Comparison of ENCODE assay signal across 21 cellular contexts in the genomic region with DNA sequence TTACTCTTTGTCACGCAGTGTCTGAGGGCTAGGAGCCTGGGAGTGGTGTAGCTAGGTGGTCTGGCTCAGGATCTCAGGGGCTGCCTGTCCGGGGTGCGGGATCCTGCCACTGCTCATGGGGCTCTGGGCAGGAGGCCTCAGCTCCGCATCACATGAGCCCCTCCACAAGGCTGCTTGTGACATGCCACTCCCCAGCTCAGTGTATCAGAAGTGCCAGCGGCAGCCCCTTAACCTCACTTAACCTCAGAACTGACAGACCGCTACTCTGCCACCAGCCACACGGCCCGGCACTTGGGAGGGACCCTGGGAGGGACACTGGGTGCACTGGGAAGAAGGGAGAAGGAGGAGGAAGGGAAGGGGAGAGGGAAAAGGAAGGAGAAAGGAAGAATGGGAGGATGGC.
DNase-seq lines count a peak whose midpoint lies in the region; ATAC-seq and TF ChIP-seq lines count a peak whose summit lies in the region.
"Had no signal": no experiment of that assay in that cellular context is flagged by ENCODE, and none has a peak within 500 bp of the region (broad histone marks: within the 10 kb centered on the region; RNA-seq: fewer than 3 reads in every experiment).

No MANE protein-coding gene starts in this region.

- TF ChIP-seq POLR2A in heart left ventricle (IDR thresholded peaks at IDR 0.05): no peak

- H3K18ac ChIP-seq in neuronal stem cell (ENCODE audit: low read length): peak overlapping the region; percentile 32

- H3K4me1 Mint-ChIP-seq in endodermal cell: no peaks in the 10 kb centered on the region
- H3K4me1 Mint-ChIP-seq: CD4-positive, CD25-positive, alpha-beta regulatory T cell; CD8-positive, alpha-beta memory T cell had no signal

- H3K4me1 ChIP-seq in right cardiac atrium (ENCODE audit: control insufficient read depth, insufficient read depth, low read length) (no peaks in the 10 kb centered on the region), neuronal stem cell (ENCODE audit: control insufficient read depth in 2 of 2, insufficient read depth in 1 of 2, low read depth in 1 of 2, low read length in 2 of 2) (peaks cover 4 to 6% of the 10 kb centered on the region in 2 donors), heart left ventricle (no peaks in the 10 kb centered on the region), endodermal cell (ENCODE audit: control insufficient read depth, insufficient read depth, low read length) (no peaks in the 10 kb centered on the region)
- H3K4me1 ChIP-seq: A549, HAP-1 had no signal

- H3K4me3 ChIP-seq in right cardiac atrium (ENCODE audit: low read length) (no peak overlapping the region), WERI-Rb-1 (ENCODE audit: low read depth, low read length) (no peak overlapping the region), neuronal stem cell (ENCODE audit: low read length in 2 of 2) (no peak overlapping the region), heart left ventricle (no peak overlapping the region), endodermal cell (ENCODE audit: low read length) (no peak overlapping the region)
- H3K4me3 ChIP-seq: A549, GM12878, HAP-1 had no signal

- H2BK120ac ChIP-seq in neuronal stem cell (ENCODE audit: low read depth, low read length): no peak overlapping the region

- H3K27ac ChIP-seq in right cardiac atrium (ENCODE audit: low read length) (no peak overlapping the region), WERI-Rb-1 (no peak overlapping the region; the same call in 1 of the 2 replicates), neuronal stem cell (replicated peaks; ENCODE audit: low read length) (no peak overlapping the region), heart left ventricle (no peak overlapping the region), endodermal cell (ENCODE audit: low read depth, low read length) (no peak overlapping the region)
- H3K27ac ChIP-seq: 22Rv1, A549, HL-60 had no signal

- H2BK15ac ChIP-seq in neuronal stem cell (ENCODE audit: low read length): no peak overlapping the region

- no peaks in the 10 kb centered on the region for H3K9me3 ChIP-seq in right cardiac atrium (ENCODE audit: control insufficient read depth, low read length)
- H3K9me3 ChIP-seq in WERI-Rb-1 (ENCODE audit: severe bottlenecking): no peaks in the 10 kb centered on the region
- H3K9me3 ChIP-seq in neuronal stem cell (replicated peaks in 1 of 2; ENCODE audit: control insufficient read depth in 2 of 2, insufficient read depth in 1 of 2, low read depth in 1 of 2, low read length in 2 of 2): no peaks in the 10 kb centered on the region
- no peaks in the 10 kb centered on the region for H3K9me3 ChIP-seq in heart left ventricle
- H3K9me3 ChIP-seq in endodermal cell (ENCODE audit: control insufficient read depth, low read length): no peaks in the 10 kb centered on the region
- H3K9me3 ChIP-seq: A549, HAP-1 had no signal

- no peak overlapping the region for H2AK5ac ChIP-seq in neuronal stem cell (ENCODE audit: low read depth, low read length)

- H3K9ac ChIP-seq in neuronal stem cell (ENCODE audit: low read depth, low read length, poor library complexity): no peak overlapping the region
- no peak overlapping the region for H3K9ac ChIP-seq in endodermal cell (ENCODE audit: extremely low read depth, low read length, poor library complexity, severe bottlenecking)

- intact Hi-C loops in right cardiac atrium (cut with DNase I): no loop called here
- intact Hi-C loops in left cardiac atrium (cut with DNase I): no loop called here
- intact Hi-C loops in heart left ventricle (cut with DNase I): no loop called here

- H4K91ac ChIP-seq in neuronal stem cell (ENCODE audit: low read depth, low read length, poor library complexity): no peak overlapping the region

- H3K9me3 Mint-ChIP-seq in endodermal cell: no peaks in the 10 kb centered on the region
- H3K9me3 Mint-ChIP-seq: CD4-positive, CD25-positive, alpha-beta regulatory T cell; CD8-positive, alpha-beta memory T cell had no signal

- H3K79me1 ChIP-seq in neuronal stem cell (ENCODE audit: low read depth, low read length): no peaks in the 10 kb centered on the region

- no peak overlapping the region for H3K4me2 ChIP-seq in neuronal stem cell (ENCODE audit: insufficient read depth, low read length, poor library complexity, severe bottlenecking)
- H3K4me2 ChIP-seq: A549 had no signal

- peak in 2 of 3 donors; percentile 32 to 39 for DNase-seq in right cardiac atrium
- DNase-seq in left cardiac atrium: no peak
- DNase-seq in WERI-Rb-1: peak; percentile 26
- DNase-seq in neuronal stem cell (ENCODE audit: low spot score): no peak
- no peak for DNase-seq in heart left ventricle
- DNase-seq in endodermal cell: no peak
- DNase-seq in NCI-H345 treated with DMSO at 0.1 percent for 48 hours (lab: John Stamatoyannopoulos, UW; ENCODE audit: unreplicated experiment): no peak
- DNase-seq: AML-193; C1 segment of cervical spinal cord; CD4-positive, CD25-positive, alpha-beta regulatory T cell; CD8-positive, alpha-beta memory T cell; COR-L47; DMS 273 treated with DMSO at 0.1 percent for 48 hours; DMS53; DND-41; EL had no signal

- H2BK5ac ChIP-seq in neuronal stem cell (ENCODE audit: low read length): no peak overlapping the region

- H3K4ac ChIP-seq in neuronal stem cell (ENCODE audit: low read length): no peak overlapping the region

- H3K27ac Mint-ChIP-seq in endodermal cell: no peak overlapping the region
- H3K27ac Mint-ChIP-seq: CD4-positive, CD25-positive, alpha-beta regulatory T cell had no signal

- H3K36me3 Mint-ChIP-seq in endodermal cell (ENCODE audit: low read depth): peaks cover 3% of the 10 kb centered on the region
- H3K36me3 Mint-ChIP-seq: CD4-positive, CD25-positive, alpha-beta regulatory T cell; CD8-positive, alpha-beta memory T cell had no signal

- no peak overlapping the region for H3K14ac ChIP-seq in neuronal stem cell (ENCODE audit: low read length)

- H3K36me3 ChIP-seq in WERI-Rb-1: no peaks in the 10 kb centered on the region
- no peaks in the 10 kb centered on the region for H3K36me3 ChIP-seq in neuronal stem cell (replicated peaks in 1 of 2; ENCODE audit: control insufficient read depth in 2 of 2, insufficient read depth in 2 of 2, low read length in 2 of 2)
- peaks cover 0 to 20% (median 5%) of the 10 kb centered on the region in 9 donors for H3K36me3 ChIP-seq in heart left ventricle
- H3K36me3 ChIP-seq in endodermal cell (ENCODE audit: control insufficient read depth, insufficient read depth, low read length): no peaks in the 10 kb centered on the region
- H3K36me3 ChIP-seq: HAP-1 had no signal

- ATAC-seq in right cardiac atrium: no peak
- ATAC-seq in left cardiac atrium: no peak
- ATAC-seq in heart left ventricle: no peak
- ATAC-seq: A549, GM12878 had no signal

- H2AFZ ChIP-seq in neuronal stem cell (ENCODE audit: low read length): no peak overlapping the region

- TF ChIP-seq CTCF in WERI-Rb-1 (IDR thresholded peaks at IDR 0.05; ENCODE audit: low read depth, low read length): no peak
- TF ChIP-seq CTCF in heart left ventricle (IDR thresholded peaks at IDR 0.05): no peak
- TF ChIP-seq CTCF in endodermal cell (conservative IDR thresholded peaks at IDR 0.05): no peak

- H2BK12ac ChIP-seq in neuronal stem cell (ENCODE audit: low read length): no peak overlapping the region

- no peaks in the 10 kb centered on the region for H3K27me3 ChIP-seq in right cardiac atrium (ENCODE audit: control insufficient read depth, insufficient read depth)
- H3K27me3 ChIP-seq in WERI-Rb-1 (ENCODE audit: insufficient read depth, low read depth, severe bottlenecking): no peaks in the 10 kb centered on the region
- peaks cover 0 to 3% (median 0%) of the 10 kb centered on the region in 3 experiments for H3K27me3 ChIP-seq in neuronal stem cell (ENCODE audit: control insufficient read depth in 3 of 3, insufficient read depth in 3 of 3, low read depth in 1 of 3, low read length in 3 of 3)
- H3K27me3 ChIP-seq in heart left ventricle: no peaks in the 10 kb centered on the region
- H3K27me3 ChIP-seq in endodermal cell (ENCODE audit: control insufficient read depth, insufficient read depth, low read length, poor library complexity, severe bottlenecking): no peaks in the 10 kb centered on the region

- no peaks in the 10 kb centered on the region for H3K27me3 Mint-ChIP-seq in endodermal cell (ENCODE audit: insufficient read depth)
- H3K27me3 Mint-ChIP-seq: CD4-positive, CD25-positive, alpha-beta regulatory T cell had no signal

- no peak overlapping the region for H4K8ac ChIP-seq in neuronal stem cell (ENCODE audit: low read depth, low read length)

- H3K4me3 Mint-ChIP-seq in endodermal cell: no peak overlapping the region
- H3K4me3 Mint-ChIP-seq: CD4-positive, CD25-positive, alpha-beta regulatory T cell; CD8-positive, alpha-beta memory T cell had no signal

- H3K23ac ChIP-seq in neuronal stem cell (ENCODE audit: low read depth, low read length, poor library complexity): no peak overlapping the region

- 71% methylated on average over 8 of the region's 8 CpGs for WGBS in right cardiac atrium
- WGBS in neuronal stem cell (ENCODE audit: extremely low coverage in 2 of 2, insufficient read length in 2 of 2, insufficient replicate concordance in 1 of 2), 2 donors: no CpG with 5 or more reads among the region's 8 CpGs
- 64 to 75% (median 66%) methylated on average over 8 of the region's 8 CpGs for WGBS in heart left ventricle, 4 donors
- 91 to 92% methylated on average over 5 to 8 of the region's 8 CpGs for WGBS in endodermal cell (ENCODE audit: insufficient coverage in 1 of 2, insufficient read length in 1 of 2), 2 experiments

Comparison
In these comparisons a context has a peak if more than half of its experiments do, and no peak if none do; other contexts are left out.
1. DNase-seq: peak in right cardiac atrium (2 of 3) and WERI-Rb-1 (single experiment); none in left cardiac atrium (single experiment), neuronal stem cell (single experiment), heart left ventricle (0 of 5), endodermal cell (single experiment) and NCI-H345 treated with DMSO at 0.1 percent for 48 hours (single experiment).